Comparison of ENCODE assay signal across 29 cellular contexts in genomic region chr4:1180663-1181062, GRCh38. TPM values are rescaled to one million over a fixed set of nuclear protein-coding genes. Genes with fewer than 3 reads are reported as not detected.
A peak's percentile ranks its signal among the peaks of the same experiment; 100 is the strongest.
DNase-seq lines count a peak whose midpoint lies in the region; ATAC-seq, FAIRE-seq and TF ChIP-seq lines count a peak whose summit lies in the region.
"Had no signal": no experiment of that assay in that cellular context is flagged by ENCODE, and none has a peak within 500 bp of the region (broad histone marks: within the 10 kb centered on the region; RNA-seq: fewer than 3 reads in every experiment).

No MANE protein-coding gene starts in this region.

- H4K20me1 ChIP-seq in HepG2 (ENCODE audit: insufficient read depth, low read length) (no peaks in the 10 kb centered on the region), PC-9 (ENCODE audit: insufficient read depth) (no peaks in the 10 kb centered on the region)

- no peak for TF ChIP-seq RAD21 in HepG2 (CRISPR knock-in tag; IDR thresholded peaks at IDR 0.05)

- peaks cover 6% of the 10 kb centered on the region for H3K27me3 Mint-ChIP-seq in glutamatergic neuron (ENCODE audit: unreplicated experiment)
- H3K27me3 Mint-ChIP-seq in natural killer cell treated with Interleukin-12 subunit alpha and Interleukin-12 subunit beta and Interleukin-15 and Interleukin-18, amount 100 ng/mL, for 72 hours, result peaks cover 0 to 6% of the 10 kb centered on the region in 2 donors
- H3K27me3 Mint-ChIP-seq: CD4-positive, alpha-beta T cell had no signal

- POLR2A ChIA-PET in HepG2 (lab: Yijun Ruan, JAX), result no interaction called here
- POLR2A ChIA-PET in PC-9 (lab: Charles Lee; ENCODE audit: unreplicated experiment), result no interaction called here

- H3K27me3 ChIP-seq in HepG2 (ENCODE audit: control insufficient read depth in 1 of 2, insufficient read depth in 2 of 2, low read length in 2 of 2) (no peaks in the 10 kb centered on the region), right lobe of liver (no peaks in the 10 kb centered on the region), bronchial epithelial cell (ENCODE audit: control insufficient read depth, insufficient read depth, low read length) (peaks cover 1% of the 10 kb centered on the region), PC-9 (ENCODE audit: insufficient read depth, low read depth) (no peaks in the 10 kb centered on the region)

- TF ChIP-seq CTCF in HepG2 (CRISPR knock-in tag; IDR thresholded peaks at IDR 0.05) (no peak), right lobe of liver (IDR thresholded peaks at IDR 0.05) (no peak), bronchial epithelial cell (IDR thresholded peaks at IDR 0.05; ENCODE audit: insufficient read depth, low read length, severe bottlenecking) (no peak), glutamatergic neuron (IDR thresholded peaks at IDR 0.05; ENCODE audit: partially characterized antibody, unreplicated experiment) (no peak), PC-9 (conservative IDR thresholded peaks at IDR 0.05) (no peak)

- H3K9me2 ChIP-seq in PC-9 (ENCODE audit: insufficient read depth), result no peaks in the 10 kb centered on the region

- no peak overlapping the region for H3K27ac ChIP-seq in HepG2 (ENCODE audit: extremely low read length, insufficient read depth, low read length)
- H3K27ac ChIP-seq in right lobe of liver, result no peak overlapping the region
- no peak overlapping the region for H3K27ac ChIP-seq in PC-9
- H3K27ac ChIP-seq: A549; BLaER1 treated with 17β-estradiol and CSF1 and Interleukin-3, amounts not matched to agents 10 nM and 100 nM; GM23248 had no signal

- ATAC-seq in HepG2 (no peak), right lobe of liver (no peak)
- ATAC-seq in natural killer cell treated with Interleukin-12 subunit alpha and Interleukin-12 subunit beta and Interleukin-15 and Interleukin-18, amount 100 ng/mL, for 72 hours, result no peak
- ATAC-seq: A549 had no signal

- peaks cover 10% of the 10 kb centered on the region for H3K4me1 Mint-ChIP-seq in glutamatergic neuron (ENCODE audit: low read depth, unreplicated experiment)
- peaks cover 53 to 62% of the 10 kb centered on the region in 2 donors for H3K4me1 Mint-ChIP-seq in natural killer cell treated with Interleukin-12 subunit alpha and Interleukin-12 subunit beta and Interleukin-15 and Interleukin-18, amount 100 ng/mL, for 72 hours (ENCODE audit: low read depth in 2 of 2)

- no peaks in the 10 kb centered on the region for H3F3A ChIP-seq in PC-9 (ENCODE audit: insufficient read depth, low read depth)

- intact Hi-C loops in HepG2 (cut with micrococcal nuclease; ENCODE audit: unreplicated experiment), result no loop called here
- intact Hi-C loops in right lobe of liver (cut with DNase I), result no loop called here
- intact Hi-C loops in PC-9 (cut with micrococcal nuclease; ENCODE audit: unreplicated experiment), result no loop called here
- intact Hi-C loops in cardiac septum (cut with DNase I), result no loop called here

- H3K4me2 ChIP-seq in HepG2 (ENCODE audit: low read depth, low read length) (no peak overlapping the region), PC-9 (no peak overlapping the region)
- H3K4me2 ChIP-seq: A549; BLaER1 treated with 17β-estradiol and CSF1 and Interleukin-3, amounts not matched to agents 10 nM and 100 nM had no signal

- no peak overlapping the region for H3K4me3 ChIP-seq in HepG2 (replicated peaks in 1 of 3; ENCODE audit: insufficient read depth in 1 of 3, low read depth in 2 of 3, low read length in 3 of 3)
- H3K4me3 ChIP-seq in right lobe of liver, result no peak overlapping the region
- no peak overlapping the region for H3K4me3 ChIP-seq in bronchial epithelial cell (ENCODE audit: low read depth, low read length)
- H3K4me3 ChIP-seq in PC-9, result no peak overlapping the region
- H3K4me3 ChIP-seq: A549; BLaER1 treated with 17β-estradiol and CSF1 and Interleukin-3, amounts not matched to agents 10 nM and 100 nM; GM23248 had no signal

- no peak overlapping the region for H3K4me3 Mint-ChIP-seq in glutamatergic neuron (ENCODE audit: unreplicated experiment)
- peak overlapping the region; percentile 2 for H3K4me3 Mint-ChIP-seq in natural killer cell treated with Interleukin-12 subunit alpha and Interleukin-12 subunit beta and Interleukin-15 and Interleukin-18, amount 100 ng/mL, for 72 hours
- H3K4me3 Mint-ChIP-seq: CD14-positive monocyte; CD4-positive, alpha-beta T cell had no signal

- H3K36me3 ChIP-seq in HepG2 (replicated peaks in 1 of 2; ENCODE audit: control insufficient read depth in 1 of 2, insufficient read depth in 2 of 2, low read length in 2 of 2) (no peaks in the 10 kb centered on the region), right lobe of liver (no peaks in the 10 kb centered on the region), bronchial epithelial cell (ENCODE audit: control insufficient read depth, insufficient read depth, low read length) (no peaks in the 10 kb centered on the region), PC-9 (ENCODE audit: low read depth) (no peaks in the 10 kb centered on the region)
- H3K36me3 ChIP-seq: BE2C had no signal

- TF ChIP-seq EP300 in HepG2 (IDR thresholded peaks at IDR 0.05; ENCODE audit: low read depth in 2 of 2, low read length in 2 of 2) (no peak), HepG2 (CRISPR knock-in tag; IDR thresholded peaks at IDR 0.05; ENCODE audit: borderline replicate concordance) (no peak)

- H3K79me2 ChIP-seq in HepG2 (ENCODE audit: insufficient read depth, low read length), result no peaks in the 10 kb centered on the region
- H3K79me2 ChIP-seq in PC-9 (ENCODE audit: low read depth), result no peaks in the 10 kb centered on the region

- H3K9me3 ChIP-seq in HepG2 (ENCODE audit: low read length), result peaks cover 12% of the 10 kb centered on the region
- H3K9me3 ChIP-seq in right lobe of liver, result no peaks in the 10 kb centered on the region
- H3K9me3 ChIP-seq in PC-9 (ENCODE audit: insufficient read depth, low read depth), result peaks cover 8% of the 10 kb centered on the region; the same call in 1 of the 2 replicates
- H3K9me3 ChIP-seq: BE2C had no signal

- H3K36me3 Mint-ChIP-seq in glutamatergic neuron (ENCODE audit: unreplicated experiment), result peaks cover 28% of the 10 kb centered on the region
- peaks cover 27% of the 10 kb centered on the region for H3K36me3 Mint-ChIP-seq in natural killer cell treated with Interleukin-12 subunit alpha and Interleukin-12 subunit beta and Interleukin-15 and Interleukin-18, amount 100 ng/mL, for 72 hours

- in situ Hi-C loops in HepG2 (cut with HindIII; ENCODE audit: extremely low pct_ligation_motif_present, low pct_unique_long_range_greater_than_20kb), result no loop called here

- CTCF ChIA-PET in HepG2 (lab: Yijun Ruan, JAX; ENCODE audit: low intra/inter-chr PET ratio, low total read pairs) (no interaction called here), PC-9 (lab: Charles Lee) (no interaction called here)

- BruUV-seq in HepG2 (replicated peaks; lab: Mats Ljungman, UMichigan) (no TSS peak), PC-9 (replicated peaks; lab: Mats Ljungman, UMichigan) (no TSS peak)

- H2AFZ ChIP-seq in HepG2 (ENCODE audit: low read length), result no peak overlapping the region
- no peak overlapping the region for H2AFZ ChIP-seq in PC-9
- H2AFZ ChIP-seq: GM23248 had no signal

- TF ChIP-seq POLR2A in HepG2 (IDR thresholded peaks at IDR 0.05; ENCODE audit: insufficient read depth in 1 of 2, low read depth in 2 of 2, low read length in 2 of 2), result no peak
- TF ChIP-seq POLR2A in right lobe of liver (IDR thresholded peaks at IDR 0.05), result no peak

- no peak overlapping the region for H3K9ac ChIP-seq in HepG2 (ENCODE audit: insufficient read depth, low read depth, low read length)
- H3K9ac ChIP-seq: BLaER1 treated with 17β-estradiol and CSF1 and Interleukin-3, amounts not matched to agents 10 nM and 100 nM; GM23248 had no signal

- no peak for DNase-seq in HepG2 (ENCODE audit: low spot score)
- DNase-seq in right lobe of liver, result no peak
- DNase-seq in bronchial epithelial cell (ENCODE audit: low read depth), result peak; percentile 21
- DNase-seq in glutamatergic neuron, result no peak
- no peak for DNase-seq in natural killer cell treated with Interleukin-12 subunit alpha and Interleukin-12 subunit beta and Interleukin-15 and Interleukin-18, amount 100 ng/mL, for 72 hours (ENCODE audit: low spot score)
- DNase-seq in middle frontal gyrus (ENCODE audit: extremely low spot score, low spot score), result no peak
- no peak for DNase-seq in PC-9
- no peak for DNase-seq in cardiac septum (ENCODE audit: low spot score)
- DNase-seq: 8988T; ACHN; AML-193; BE2C; CD4-positive, alpha-beta T cell; CD8-positive, alpha-beta memory T cell; DMS 273 treated with DMSO at 0.1 percent for 48 hours; DMS79; EL; GF-D8; GM23248; H7; HCEC 1CT had no signal

- H3K27ac Mint-ChIP-seq in glutamatergic neuron (ENCODE audit: unreplicated experiment), result peak overlapping the region; percentile 1
- H3K27ac Mint-ChIP-seq in natural killer cell treated with Interleukin-12 subunit alpha and Interleukin-12 subunit beta and Interleukin-15 and Interleukin-18, amount 100 ng/mL, for 72 hours, result no peak overlapping the region
- H3K27ac Mint-ChIP-seq: CD14-positive monocyte; CD4-positive, alpha-beta T cell had no signal

- H3K9me3 Mint-ChIP-seq in glutamatergic neuron (ENCODE audit: unreplicated experiment), result peaks cover 26% of the 10 kb centered on the region
- H3K9me3 Mint-ChIP-seq in natural killer cell treated with Interleukin-12 subunit alpha and Interleukin-12 subunit beta and Interleukin-15 and Interleukin-18, amount 100 ng/mL, for 72 hours, result peaks cover 14% of the 10 kb centered on the region

- FAIRE-seq in HepG2 (lab: Jason Lieb, UNC), result no peak
- no peak for FAIRE-seq in bronchial epithelial cell (lab: Jason Lieb, UNC)
- FAIRE-seq: A549, D721Med, GM12891, GM19239, H1 had no signal

- H3K4me1 ChIP-seq in HepG2 (ENCODE audit: insufficient read depth, low read length), result peaks cover 33% of the 10 kb centered on the region
- H3K4me1 ChIP-seq in right lobe of liver, result peaks cover 0 to 23% (median 11%) of the 10 kb centered on the region in 4 donors
- no peaks in the 10 kb centered on the region for H3K4me1 ChIP-seq in PC-9 (replicated peaks; ENCODE audit: insufficient read depth)
- H3K4me1 ChIP-seq: A549, BE2C had no signal

RNA-seq across cellular contexts. Expression of gene SPON2, which starts 8.3 kb away (rescaled TPM):
- total RNA-seq in HepG2 (2016; rRNA removed; fragmentation: Illumina TruSeq; extraction: Trizol) (12.5 and 17.4 TPM in 2 replicates), right lobe of liver (100 to 1,000 TPM in 3 of 6 experiments, 10 to 100 TPM in 3; 41.9 to 138 (median 99.9) TPM), bronchial epithelial cell (5.4 and 6.3 TPM in 2 replicates), glutamatergic neuron (ENCODE audit: unreplicated experiment) (769 TPM), PC-9 (2021) (2.0 and 3.4 TPM in 2 replicates), cardiac septum (19.8 TPM)
- 4.7 and 5.3 TPM in 2 replicates for total RNA-seq in HepG2 (2016; cell fraction: cytosol; rRNA removed; fragmentation: Illumina TruSeq; extraction: Trizol; ENCODE audit: low read depth)
- 13.2 and 25.5 TPM in 2 replicates for total RNA-seq in HepG2 (2016; cell fraction: insoluble cytoplasmic fraction; rRNA removed; fragmentation: Illumina TruSeq; extraction: Trizol)
- total RNA-seq in HepG2 (2016; cell fraction: membrane; rRNA removed; fragmentation: Illumina TruSeq; extraction: Trizol), result 9.4 and 9.5 TPM in 2 replicates
- 15.0 and 17.4 TPM in 2 replicates for total RNA-seq in HepG2 (2016; cell fraction: nucleus; rRNA removed; fragmentation: Illumina TruSeq; extraction: Trizol)
- 55.2 and 80.8 TPM in 2 replicates for polyA plus RNA-seq in HepG2 (2011; rRNA removed)
- polyA plus RNA-seq in HepG2 (2011; cell fraction: cytosol; rRNA removed), result 34.7 and 69.3 TPM in 2 replicates
- polyA plus RNA-seq in HepG2 (2011; cell fraction: nucleus; rRNA removed), result 320 and 335 TPM in 2 replicates
- polyA plus RNA-seq in HepG2 (2012), result 21.8 and 46.8 TPM in 2 replicates
- 3.7 and 4.9 TPM in 2 replicates for polyA plus RNA-seq in HepG2 (2016; cell fraction: cytosol; fragmentation: Illumina TruSeq; extraction: Trizol; ENCODE audit: low read depth)
- 12.3 and 15.6 TPM in 2 replicates for polyA plus RNA-seq in HepG2 (2016; cell fraction: insoluble cytoplasmic fraction; fragmentation: Illumina TruSeq; extraction: Trizol; ENCODE audit: low read depth)
- 8.6 and 9.0 TPM in 2 replicates for polyA plus RNA-seq in HepG2 (2016; cell fraction: membrane; fragmentation: Illumina TruSeq; extraction: Trizol; ENCODE audit: low read depth)
- polyA plus RNA-seq in HepG2 (2016; cell fraction: nucleus; fragmentation: Illumina TruSeq; extraction: Trizol; ENCODE audit: insufficient read depth, low read depth), result 34.9 and 43.2 TPM in 2 replicates
- 0.65 and 46.4 TPM in 2 replicates for polyA minus RNA-seq in HepG2 (2011; rRNA and poly(A)+ RNA removed; ENCODE audit: low replicate concordance)
- polyA minus RNA-seq in HepG2 (2011; cell fraction: cytosol; rRNA and poly(A)+ RNA removed), result 20.2 and 29.8 TPM in 2 replicates
- 33.9 and 38.4 TPM in 2 replicates for polyA minus RNA-seq in HepG2 (2011; cell fraction: nucleus; rRNA and poly(A)+ RNA removed)
- total RNA-seq in natural killer cell treated with Interleukin-12 subunit alpha and Interleukin-12 subunit beta and Interleukin-15 and Interleukin-18, amount 100 ng/mL, for 72 hours, result 10 to 100 TPM in 1 of 2 donors, 1 to 10 TPM in 1; 1.5 to 13.6 TPM
- total RNA-seq: G401 had no signal
